8 cellular contexts compared by ENCODE assay signal in genomic region chr17:76241205-76241539, GRCh38. TPM values are rescaled to one million over a fixed set of nuclear protein-coding genes. Genes with fewer than 3 reads are reported as not detected.
A peak's percentile ranks its signal among the peaks of the same experiment; 100 is the strongest.
DNase-seq lines count a peak whose midpoint lies in the region; ATAC-seq and TF ChIP-seq lines count a peak whose summit lies in the region.

No MANE protein-coding gene starts in this region.

- H3K27me3 ChIP-seq in A673 (replicated peaks; ENCODE audit: insufficient read depth, low read depth, low read length, poor library complexity) (peaks cover 64% of the 10 kb centered on the region), ectodermal cell (ENCODE audit: control insufficient read depth, insufficient read depth, low read length, poor library complexity, severe bottlenecking) (peaks cover 55% of the 10 kb centered on the region), muscle layer of duodenum (ENCODE audit: low read depth, low read length) (peaks cover 3% of the 10 kb centered on the region)

- no TSS peak for BruUV-seq in A673 (replicated peaks; lab: Mats Ljungman, UMichigan)

- no peaks in the 10 kb centered on the region for H3K36me3 ChIP-seq in A673 (ENCODE audit: insufficient read depth, low read length, poor library complexity, severe bottlenecking)
- no peaks in the 10 kb centered on the region for H3K36me3 ChIP-seq in ectodermal cell (ENCODE audit: control insufficient read depth, insufficient read depth, low read length)
- H3K36me3 ChIP-seq in muscle layer of duodenum (ENCODE audit: control insufficient read depth in 1 of 2, insufficient read depth in 2 of 2, low read length in 2 of 2), result no peaks in the 10 kb centered on the region

- intact Hi-C loops in A673 (cut with micrococcal nuclease; ENCODE audit: unreplicated experiment), result no loop called here

- 32 to 35% methylated on average over 12 of the region's 12 CpGs for WGBS in ectodermal cell, 2 experiments

- no peak for DNase-seq in A673 (ENCODE audit: low spot score)
- DNase-seq in Jurkat, Clone E6-1 (ENCODE audit: low read depth, low spot score), result no peak
- DNase-seq in DMS 273 treated with DMSO at 0.1 percent for 48 hours (lab: John Stamatoyannopoulos, UW), result no peak
- no peak for DNase-seq in NCI-H2029 (lab: John Stamatoyannopoulos, UW)
- DNase-seq in GM10266 (ENCODE audit: extremely low spot score), result no peak

- ATAC-seq in GM18868 (IDR thresholded peaks at IDR 0.05; ENCODE audit: unreplicated experiment), result no peak

- H3K27ac ChIP-seq in A673 (ENCODE audit: low read depth, low read length, poor library complexity, severe bottlenecking) (no peak overlapping the region), ectodermal cell (ENCODE audit: insufficient read depth, low read depth, low read length, poor library complexity, severe bottlenecking) (no peak overlapping the region), muscle layer of duodenum (ENCODE audit: low read length) (peak overlapping the region; percentile 58)

- peak overlapping the region; percentile 38 for H3K4me3 ChIP-seq in A673 (ENCODE audit: low read depth, low read length, poor library complexity, severe bottlenecking)
- peak overlapping the region; percentile 38; the same call in 1 of the 2 replicates for H3K4me3 ChIP-seq in Jurkat, Clone E6-1 (ENCODE audit: low read length)
- H3K4me3 ChIP-seq in ectodermal cell (ENCODE audit: insufficient read depth, low read depth, low read length), result peak overlapping the region; percentile 52
- peak overlapping the region; percentile 70 to 73 for H3K4me3 ChIP-seq in muscle layer of duodenum (ENCODE audit: low read depth in 1 of 2, low read length in 2 of 2)

- H3K9me3 ChIP-seq in A673 (ENCODE audit: low read depth, low read length, poor library complexity, severe bottlenecking) (no peaks in the 10 kb centered on the region), ectodermal cell (ENCODE audit: control insufficient read depth, low read length) (no peaks in the 10 kb centered on the region), muscle layer of duodenum (ENCODE audit: control insufficient read depth in 1 of 2, low read length in 2 of 2) (no peaks in the 10 kb centered on the region)

- TF ChIP-seq CTCF in A673 (conservative IDR thresholded peaks at IDR 0.05; ENCODE audit: low read depth, low read length) (no peak), GM10266 (IDR thresholded peaks at IDR 0.05; ENCODE audit: control insufficient read depth, insufficient read depth, low read depth, missing control alignments) (no peak)

- peaks cover 4% of the 10 kb centered on the region for H3K4me1 ChIP-seq in A673 (ENCODE audit: insufficient read depth, low read length, poor library complexity, severe bottlenecking)
- peaks cover 10% of the 10 kb centered on the region for H3K4me1 ChIP-seq in ectodermal cell (ENCODE audit: control insufficient read depth, insufficient read depth, low read length)
- peaks cover 4 to 9% of the 10 kb centered on the region in 2 donors for H3K4me1 ChIP-seq in muscle layer of duodenum (ENCODE audit: control insufficient read depth in 1 of 2, insufficient read depth in 2 of 2, low read length in 2 of 2)

- POLR2A ChIA-PET in A673 (lab: Charles Lee; ENCODE audit: low non-redundant PET), result no interaction called here

- CTCF ChIA-PET in A673 (lab: Charles Lee), result interaction anchor here (1.0 kb wide), 1 partner anchor 39 kb away, joined by 3 read pairs; no protein-coding TSS in a partner anchor

RNA-seq across cellular contexts. Expression of gene RNF157, which starts 0.9 kb away (rescaled TPM):
- total RNA-seq in A673 (2021), result 0.56 and 0.70 TPM in 2 replicates
- 11.0 TPM for polyA plus RNA-seq in Jurkat, Clone E6-1 (2012; ENCODE audit: insufficient read depth, insufficient read length)
- polyA plus RNA-seq in ectodermal cell (2013, experiment 1 of 4), result 25.6 TPM
- polyA plus RNA-seq in ectodermal cell (2013, experiment 2 of 4), result 24.1 TPM
- polyA plus RNA-seq in ectodermal cell (2013, experiment 3 of 4), result 15.8 TPM
- polyA plus RNA-seq in ectodermal cell (2013, experiment 4 of 4), result 15.8 TPM

RNA-seq across cellular contexts. Expression of gene UBALD2, which starts 24.0 kb away (rescaled TPM):
- total RNA-seq in A673 (2021), result 45.7 and 46.5 TPM in 2 replicates
- polyA plus RNA-seq in Jurkat, Clone E6-1 (2012; ENCODE audit: insufficient read depth, insufficient read length), result 90.1 TPM
- polyA plus RNA-seq in ectodermal cell (2013, experiment 1 of 4), result 31.5 TPM
- 20.9 TPM for polyA plus RNA-seq in ectodermal cell (2013, experiment 2 of 4)
- 26.7 TPM for polyA plus RNA-seq in ectodermal cell (2013, experiment 3 of 4)
- 30.5 TPM for polyA plus RNA-seq in ectodermal cell (2013, experiment 4 of 4)
